ENCODE assay signal across 14 cellular contexts in genomic region chr9:71628247-71628646, GRCh38.
DNase-seq lines count a peak whose midpoint lies in the region; ATAC-seq and TF ChIP-seq lines count a peak whose summit lies in the region.
"Had no signal": no experiment of that assay in that cellular context is flagged by ENCODE, and none has a peak within 500 bp of the region (broad histone marks: within the 10 kb centered on the region; RNA-seq: fewer than 3 reads in every experiment).

No MANE protein-coding gene starts in this region.

- RAD21 ChIA-PET in HCT116 (lab: Charles Lee; ENCODE audit: low non-redundant PET in 1 of 2, low total read pairs in 2 of 2, uncharacterized antibody in 2 of 2, unreplicated experiment in 2 of 2): no interaction called here

- H3K4me1 ChIP-seq in HCT116 (ENCODE audit: control insufficient read depth in 1 of 2, insufficient read depth in 2 of 2, low read length in 2 of 2): no peaks in the 10 kb centered on the region
- H3K4me1 ChIP-seq in right lobe of liver: peaks cover 0 to 9% (median 4%) of the 10 kb centered on the region in 4 donors
- H3K4me1 ChIP-seq in mesenchymal stem cell (ENCODE audit: control insufficient read depth, insufficient read depth, low read depth, low read length): no peaks in the 10 kb centered on the region
- no peaks in the 10 kb centered on the region for H3K4me1 ChIP-seq in Caco-2

- no peak overlapping the region for H2AK5ac ChIP-seq in mesenchymal stem cell (ENCODE audit: low read length, severe bottlenecking)

- H3K27ac ChIP-seq in HCT116 (ENCODE audit: low read depth, low read length) (no peak overlapping the region), right lobe of liver (no peak overlapping the region), mesenchymal stem cell (ENCODE audit: low read length, poor library complexity, severe bottlenecking) (no peak overlapping the region)
- H3K27ac ChIP-seq: coronary artery had no signal

- H2BK12ac ChIP-seq in mesenchymal stem cell (ENCODE audit: low read length in 2 of 2): no peak overlapping the region

- no peak overlapping the region for H3K23ac ChIP-seq in mesenchymal stem cell (ENCODE audit: low read length in 2 of 2)

- H3K27me3 ChIP-seq in HCT116 (ENCODE audit: insufficient read depth, low read length) (no peaks in the 10 kb centered on the region), right lobe of liver (no peaks in the 10 kb centered on the region), mesenchymal stem cell (ENCODE audit: control insufficient read depth in 1 of 2, insufficient read depth in 1 of 2, low read length in 2 of 2) (no peaks in the 10 kb centered on the region), Caco-2 (replicated peaks; ENCODE audit: control insufficient read depth, insufficient read depth, low read length) (no peaks in the 10 kb centered on the region)

- no peaks in the 10 kb centered on the region for H3K36me3 Mint-ChIP-seq in Caco-2 (ENCODE audit: insufficient read depth, unreplicated experiment)
- H3K36me3 Mint-ChIP-seq: naive thymus-derived CD8-positive, alpha-beta T cell had no signal

- no peak overlapping the region for H3K4ac ChIP-seq in mesenchymal stem cell (ENCODE audit: low read depth in 1 of 2, low read length in 2 of 2)

- ATAC-seq in HCT116 (peak; percentile 83), right lobe of liver (no peak), left colon (no peak)
- ATAC-seq: naive thymus-derived CD8-positive, alpha-beta T cell had no signal

- no peaks in the 10 kb centered on the region for H3K27me3 Mint-ChIP-seq in Caco-2 (ENCODE audit: insufficient read depth, unreplicated experiment)

- H3K36me3 ChIP-seq in HCT116 (ENCODE audit: control insufficient read depth in 1 of 2, insufficient read depth in 2 of 2, low read length in 2 of 2): no peaks in the 10 kb centered on the region
- H3K36me3 ChIP-seq in right lobe of liver: no peaks in the 10 kb centered on the region
- no peaks in the 10 kb centered on the region for H3K36me3 ChIP-seq in mesenchymal stem cell (ENCODE audit: control insufficient read depth in 1 of 2, insufficient read depth in 2 of 2, low read depth in 1 of 2, low read length in 2 of 2)
- H3K36me3 ChIP-seq in Caco-2 (ENCODE audit: control insufficient read depth, insufficient read depth, low read length): no peaks in the 10 kb centered on the region

- intact Hi-C loops in HCT116 (cut with micrococcal nuclease) (loop anchor here (2.0 to 10.0 kb wide), 2 partner anchors 87 to 141 kb away; partner anchors contain the start of gene CEMIP2), right lobe of liver (cut with DNase I) (no loop called here), left colon (cut with DNase I, micrococcal nuclease) (no loop called here), Caco-2 (cut with micrococcal nuclease; ENCODE audit: unreplicated experiment) (no loop called here)

- peak; percentile 10 for DNase-seq in CD1c-positive myeloid dendritic cell (ENCODE audit: extremely low spot score)
- DNase-seq in HCT116 (ENCODE audit: low read depth, low spot score): no peak
- no peak for DNase-seq in astrocyte of the cerebellum (ENCODE audit: low read depth)
- DNase-seq in right lobe of liver: no peak
- no peak for DNase-seq in mesenchymal stem cell
- DNase-seq in left colon: no peak
- no peak for DNase-seq in Caco-2
- no peak for DNase-seq in NCI-H774 (lab: John Stamatoyannopoulos, UW)
- DNase-seq: activated T-cell treated with anti-CD3 and anti-CD28 coated beads, Interleukin-2, amount 50 U/mL, for 1 hour; stimulated activated CD4-positive, alpha-beta T cell treated with anti-CD3 and anti-CD28 coated beads, Interleukin-15, amount 100 ng/mL, for 24 hours; stimulated activated naive CD4-positive, alpha-beta T cell treated with Interleukin-2 at 50 U/mL for 16 hours had no signal

- no peak overlapping the region for H3K14ac ChIP-seq in mesenchymal stem cell (ENCODE audit: low read length in 2 of 2)

- no peak overlapping the region for H2BK5ac ChIP-seq in mesenchymal stem cell (ENCODE audit: low read depth, low read length, poor library complexity, severe bottlenecking)

- H3K9ac ChIP-seq in HCT116 (ENCODE audit: low read length): no peak overlapping the region
- no peak overlapping the region for H3K9ac ChIP-seq in mesenchymal stem cell (ENCODE audit: low read length)

- TF ChIP-seq CTCF in HCT116 (IDR thresholded peaks at IDR 0.05 in 2 of 3, conservative IDR thresholded peaks at IDR 0.05 in 1 of 3; ENCODE audit: borderline replicate concordance in 1 of 3, insufficient read depth in 1 of 3, low read depth in 2 of 3, low read length in 2 of 3) (peak; percentile 58 to 71 (median 66); a peak in 5 of 6 replicates), astrocyte of the cerebellum (IDR thresholded peaks at IDR 0.05; ENCODE audit: low read depth, low read length, missing control alignments) (peak; percentile 16), right lobe of liver (IDR thresholded peaks at IDR 0.05) (peak in 3 of 4 donors; percentile 19 to 34 (median 21)), Caco-2 (IDR thresholded peaks at IDR 0.05; ENCODE audit: insufficient read depth in 1 of 2, low read depth in 1 of 2, low read length in 1 of 2, severe bottlenecking in 1 of 2, unreplicated experiment in 1 of 2) (no peak)

- H3K4me3 Mint-ChIP-seq in Caco-2 (ENCODE audit: unreplicated experiment): no peak overlapping the region
- H3K4me3 Mint-ChIP-seq: naive thymus-derived CD8-positive, alpha-beta T cell; T-helper 1 cell treated with Interleukin-12 subunit alpha and Interleukin-12 subunit beta and Interleukin-4 antibody, amounts not matched to agents 30 μg/mL and 1 μg/mL, for 36 hours had no signal

- in situ Hi-C loops in astrocyte of the cerebellum (cut with HindIII; ENCODE audit: low sequenced_read_pairs): loop anchor here (25.0 kb wide), 1 partner anchor 91 kb away; no protein-coding TSS in a partner anchor

- H3K9me3 ChIP-seq in HCT116 (ENCODE audit: control insufficient read depth in 1 of 2, insufficient read depth in 1 of 2, low read depth in 1 of 2, low read length in 2 of 2): no peaks in the 10 kb centered on the region
- no peaks in the 10 kb centered on the region for H3K9me3 ChIP-seq in right lobe of liver
- no peaks in the 10 kb centered on the region for H3K9me3 ChIP-seq in mesenchymal stem cell (ENCODE audit: control insufficient read depth, low read length)
- no peaks in the 10 kb centered on the region for H3K9me3 ChIP-seq in Caco-2

- no peak overlapping the region for H3K4me2 ChIP-seq in HCT116 (ENCODE audit: low read length)
- no peak overlapping the region for H3K4me2 ChIP-seq in mesenchymal stem cell (ENCODE audit: low read length, poor library complexity, severe bottlenecking)

- no peak overlapping the region for H2BK120ac ChIP-seq in mesenchymal stem cell (ENCODE audit: low read depth, low read length)

- no peak overlapping the region for H2BK15ac ChIP-seq in mesenchymal stem cell (ENCODE audit: low read depth, poor library complexity, severe bottlenecking)

- 77% methylated on average over 2 of the region's 3 CpGs for WGBS in right lobe of liver (ENCODE audit: insufficient coverage, low coverage, low lambda C conversion rate, missing lambda C conversion rate)
- 80% methylated on average over 3 of the region's 3 CpGs for WGBS in mesenchymal stem cell

- peak; percentile 68 for TF ChIP-seq RAD21 in HCT116 (IDR thresholded peaks at IDR 0.05; ENCODE audit: low read depth)

- no peaks in the 10 kb centered on the region for H3K9me2 ChIP-seq in HCT116 (ENCODE audit: insufficient read depth)

- no TSS peak for BruUV-seq in HCT116 (replicated peaks; lab: Mats Ljungman, UMichigan)
- BruUV-seq in Caco-2 (replicated peaks; lab: Mats Ljungman, UMichigan): no TSS peak

- H4K20me1 ChIP-seq in HCT116 (ENCODE audit: insufficient read depth): no peaks in the 10 kb centered on the region

- no peak overlapping the region for H2AFZ ChIP-seq in HCT116 (ENCODE audit: low read depth, low read length, poor library complexity, severe bottlenecking)
- no peak overlapping the region for H2AFZ ChIP-seq in mesenchymal stem cell (ENCODE audit: low read depth, low read length)

- POLR2A ChIA-PET in HCT116 (lab: Charles Lee): interaction anchor here (0.8 kb wide), 1 partner anchor 11 kb away, joined by 3 read pairs; no protein-coding TSS in a partner anchor
- POLR2A ChIA-PET in Caco-2 (lab: Charles Lee): no interaction called here

- H4K8ac ChIP-seq in mesenchymal stem cell (ENCODE audit: low read length): no peak overlapping the region

- no peak overlapping the region for H3K27ac Mint-ChIP-seq in Caco-2 (ENCODE audit: unreplicated experiment)
- H3K27ac Mint-ChIP-seq: naive thymus-derived CD8-positive, alpha-beta T cell; T-helper 1 cell treated with Interleukin-12 subunit alpha and Interleukin-12 subunit beta and Interleukin-4 antibody, amounts not matched to agents 30 μg/mL and 1 μg/mL, for 36 hours had no signal

- no peaks in the 10 kb centered on the region for H3K79me1 ChIP-seq in mesenchymal stem cell (replicated peaks; ENCODE audit: low read length, poor library complexity, severe bottlenecking)

- TF ChIP-seq POLR2A in HCT116 (IDR thresholded peaks at IDR 0.05; ENCODE audit: borderline replicate concordance, extremely low read depth, insufficient read depth, insufficient read length) (no peak), right lobe of liver (IDR thresholded peaks at IDR 0.05) (no peak)

- H3K4me3 ChIP-seq in HCT116 (replicated peaks in 1 of 2; ENCODE audit: low read depth in 1 of 2, low read length in 2 of 2): no peak overlapping the region
- no peak overlapping the region for H3K4me3 ChIP-seq in astrocyte of the cerebellum (ENCODE audit: low read depth, low read length)
- no peak overlapping the region for H3K4me3 ChIP-seq in right lobe of liver
- no peak overlapping the region for H3K4me3 ChIP-seq in mesenchymal stem cell (ENCODE audit: insufficient read depth in 1 of 2, low read depth in 1 of 2, low read length in 2 of 2)
- no peak overlapping the region for H3K4me3 ChIP-seq in Caco-2 (ENCODE audit: low read depth, low read length)
- H3K4me3 ChIP-seq: coronary artery had no signal

- H4K91ac ChIP-seq in mesenchymal stem cell (ENCODE audit: low read length): no peak overlapping the region

- H3K4me1 Mint-ChIP-seq in Caco-2 (ENCODE audit: low read depth, unreplicated experiment): no peaks in the 10 kb centered on the region

- H3K9me3 Mint-ChIP-seq in Caco-2 (ENCODE audit: unreplicated experiment): no peaks in the 10 kb centered on the region
- H3K9me3 Mint-ChIP-seq: naive thymus-derived CD8-positive, alpha-beta T cell had no signal

- CTCF ChIA-PET in HCT116 (lab: Charles Lee): interaction anchor here (1.1 to 1.8 kb wide), 4 partner anchors 18 to 150 kb away, joined by 3 to 7 read pairs (median 3); no protein-coding TSS in a partner anchor
- CTCF ChIA-PET in Caco-2 (lab: Charles Lee): no interaction called here

- no peak overlapping the region for H3K18ac ChIP-seq in mesenchymal stem cell (ENCODE audit: low read depth in 1 of 2, low read length in 2 of 2)

- H3K79me2 ChIP-seq in HCT116 (ENCODE audit: insufficient read depth, low read length): no peaks in the 10 kb centered on the region

TF ChIP-seq in HCT116, 20 proteins besides CTCF, POLR2A, EP300 and RAD21 (continues in another document):
- no peak for TF ChIP-seq EGR1 (IDR thresholded peaks at IDR 0.05; ENCODE audit: low read depth)
- no peak for TF ChIP-seq CEBPB (IDR thresholded peaks at IDR 0.05; ENCODE audit: low read depth)
- TF ChIP-seq SP1 (IDR thresholded peaks at IDR 0.05; ENCODE audit: low read depth): no peak

Comparison
In these comparisons a context has a peak if more than half of its experiments do, and no peak if none do; other contexts are left out.
1. CTCF ChIP-seq: peak in HCT116 (3 of 3), astrocyte of the cerebellum (single experiment) and right lobe of liver (3 of 4); none in Caco-2 (0 of 2).